ENCODE assay signal across 19 cellular contexts in genomic region chr14:102442241-102443211, GRCh38.
DNase-seq lines count a peak whose midpoint lies in the region; TF ChIP-seq lines count a peak whose summit lies in the region.
"Had no signal": no experiment of that assay in that cellular context is flagged by ENCODE, and none has a peak within 500 bp of the region (broad histone marks: within the 10 kb centered on the region; RNA-seq: fewer than 3 reads in every experiment).

No MANE protein-coding gene starts in this region.

- no peak for TF ChIP-seq CTCF in BE2C (IDR thresholded peaks at IDR 0.05; ENCODE audit: low read depth, low read length)

- H3K9me3 ChIP-seq in BE2C (no peaks in the 10 kb centered on the region), MG63 (no peaks in the 10 kb centered on the region), mucosa of rectum (ENCODE audit: control insufficient read depth in 2 of 2, low read length in 2 of 2) (no peaks in the 10 kb centered on the region)
- H3K9me3 ChIP-seq in effector memory CD4-positive, alpha-beta T cell (ENCODE audit: control insufficient read depth, low read length): no peaks in the 10 kb centered on the region
- H3K9me3 ChIP-seq: A549, prostate gland, upper lobe of right lung had no signal

- H3K4me3 ChIP-seq in BE2C (ENCODE audit: low read depth, low read length): no peak overlapping the region
- H3K4me3 ChIP-seq in MG63: no peak overlapping the region
- H3K4me3 ChIP-seq in mucosa of rectum (ENCODE audit: low read length in 2 of 2): no peak overlapping the region
- H3K4me3 ChIP-seq in effector memory CD4-positive, alpha-beta T cell (ENCODE audit: insufficient read depth, low read depth, low read length, poor library complexity, severe bottlenecking): no peak overlapping the region
- H3K4me3 ChIP-seq: A549, prostate gland, upper lobe of right lung had no signal

- H3K4me1 ChIP-seq in BE2C: peaks cover 7% of the 10 kb centered on the region; the same call in 1 of the 2 replicates
- H3K4me1 ChIP-seq in mucosa of rectum (ENCODE audit: control insufficient read depth in 2 of 2, insufficient read depth in 2 of 2, low read length in 2 of 2): peaks cover 17 to 27% of the 10 kb centered on the region in 2 donors
- H3K4me1 ChIP-seq in effector memory CD4-positive, alpha-beta T cell (ENCODE audit: control insufficient read depth, insufficient read depth, low read length, poor library complexity, severe bottlenecking): peaks cover 3% of the 10 kb centered on the region
- H3K4me1 ChIP-seq: A549, prostate gland, upper lobe of right lung had no signal

- H3K36me3 ChIP-seq in BE2C (peaks cover 14% of the 10 kb centered on the region), MG63 (no peaks in the 10 kb centered on the region; the same call in 1 of the 2 replicates), mucosa of rectum (ENCODE audit: control insufficient read depth in 2 of 2, insufficient read depth in 2 of 2, low read length in 2 of 2) (peaks cover 10 to 43% of the 10 kb centered on the region in 2 donors)
- H3K36me3 ChIP-seq in effector memory CD4-positive, alpha-beta T cell (ENCODE audit: control insufficient read depth, insufficient read depth, low read length): peaks cover 33% of the 10 kb centered on the region

- peak overlapping the region; percentile 81 to 82 for H3K27ac ChIP-seq in mucosa of rectum (ENCODE audit: low read depth in 2 of 2, low read length in 2 of 2)
- no peak overlapping the region for H3K27ac ChIP-seq in effector memory CD4-positive, alpha-beta T cell (ENCODE audit: insufficient read depth, low read length, poor library complexity, severe bottlenecking)
- H3K27ac ChIP-seq: A549, prostate gland, upper lobe of right lung had no signal

- DNase-seq in BE2C: peak; percentile 32
- peak; percentile 8 for DNase-seq in MG63
- peak; percentile 72 for DNase-seq in cerebellum (ENCODE audit: low spot score)
- no peak for DNase-seq in hippocampal formation (lab: John Stamatoyannopoulos, UW)
- DNase-seq in NOMO-1 treated with dmso at 0.1 percent for 144 hours (lab: John Stamatoyannopoulos, UW; ENCODE audit: unreplicated experiment): no peak
- no peak for DNase-seq in effector memory CD4-positive, alpha-beta T cell
- no peak for DNase-seq in NCI-H1417 treated with DMSO at 0.1 percent for 48 hours (lab: John Stamatoyannopoulos, UW)
- DNase-seq: activated CD4-positive, alpha-beta T cell treated with anti-CD3 and anti-CD28 coated beads for 4 hours; activated CD8-positive, alpha-beta memory T cell treated with anti-CD3 and anti-CD28 coated beads, Interleukin-2, amount 50 U/mL, for 4 hours; activated naive CD4-positive, alpha-beta T cell; anterior cingulate cortex; DMS79 treated with DMSO at 0.1 percent for 48 hours; NCI-H1436 treated with DMSO at 0.1 percent for 48 hours; NCI-H2227 treated with DMSO at 0.1 percent for 48 hours; T1000; upper lobe of right lung had no signal

- H3K27me3 ChIP-seq in BE2C (no peaks in the 10 kb centered on the region), MG63 (no peaks in the 10 kb centered on the region), mucosa of rectum (ENCODE audit: control insufficient read depth in 2 of 2, insufficient read depth in 2 of 2, low read length in 2 of 2) (no peaks in the 10 kb centered on the region)
- H3K27me3 ChIP-seq in effector memory CD4-positive, alpha-beta T cell (replicated peaks; ENCODE audit: control insufficient read depth, insufficient read depth, low read length, poor library complexity, severe bottlenecking): no peaks in the 10 kb centered on the region
- H3K27me3 ChIP-seq: upper lobe of right lung had no signal

- peak overlapping the region in 1 of 2 donors; percentile 9 for H3K9ac ChIP-seq in mucosa of rectum (ENCODE audit: low read depth in 1 of 2, low read length in 2 of 2)

Comparison
In these comparisons a context has a peak if more than half of its experiments do, and no peak if none do; other contexts are left out.
1. DNase-seq: peak in BE2C (single experiment), MG63 (single experiment) and cerebellum (single experiment); none in hippocampal formation (0 of 2), NOMO-1 treated with dmso at 0.1 percent for 144 hours (single experiment), effector memory CD4-positive, alpha-beta T cell (0 of 3) and NCI-H1417 treated with DMSO at 0.1 percent for 48 hours (single experiment).